12 cellular contexts compared by ENCODE assay signal in the genomic region with DNA sequence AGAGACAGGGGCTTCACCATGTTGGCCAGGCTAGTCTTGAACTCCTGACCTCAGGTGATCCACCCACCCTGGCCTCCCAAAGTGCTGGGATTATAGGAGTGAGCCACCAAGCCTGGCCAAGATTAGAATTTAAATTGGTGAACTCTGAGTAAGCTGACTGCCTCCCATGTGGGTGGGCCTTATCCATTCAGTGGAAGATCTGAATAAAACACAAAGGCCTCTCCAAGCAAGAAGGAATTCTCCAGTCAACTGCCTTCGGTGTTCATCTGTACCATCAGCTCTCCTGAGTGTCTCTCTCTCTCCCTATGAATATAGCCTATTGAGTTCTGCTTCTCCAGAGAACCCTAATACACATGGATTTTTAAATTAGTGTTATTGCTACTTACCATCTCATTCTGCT. TPM values are rescaled to one million over a fixed set of nuclear protein-coding genes. Genes with fewer than 3 reads are reported as not detected.
DNase-seq lines count a peak whose midpoint lies in the region; ATAC-seq and TF ChIP-seq lines count a peak whose summit lies in the region.
"Had no signal": no experiment of that assay in that cellular context is flagged by ENCODE, and none has a peak within 500 bp of the region (broad histone marks: within the 10 kb centered on the region; RNA-seq: fewer than 3 reads in every experiment).

No MANE protein-coding gene starts in this region.

- H3K27ac ChIP-seq in osteoblast (ENCODE audit: low read depth, low read length) = peak overlapping the region; percentile 55
- no peak overlapping the region for H3K27ac ChIP-seq in mesenchymal stem cell (ENCODE audit: low read length, poor library complexity, severe bottlenecking)
- H3K27ac ChIP-seq: C4-2B had no signal

- H4K91ac ChIP-seq in mesenchymal stem cell (ENCODE audit: low read length) = no peak overlapping the region

- H3K36me3 Mint-ChIP-seq in effector memory CD8-positive, alpha-beta T cell (ENCODE audit: insufficient read depth) = peaks cover 33% of the 10 kb centered on the region

- H3K9ac ChIP-seq in NT2/D1 (ENCODE audit: insufficient read length, low read depth) (no peak overlapping the region), mesenchymal stem cell (ENCODE audit: low read length) (no peak overlapping the region)

- H3K18ac ChIP-seq in mesenchymal stem cell (ENCODE audit: low read depth in 1 of 2, low read length in 2 of 2) = no peak overlapping the region

- H3K4me1 ChIP-seq in NT2/D1 (ENCODE audit: insufficient read depth, insufficient read length) (no peaks in the 10 kb centered on the region), osteoblast (ENCODE audit: insufficient read depth, low read length) (peaks cover 21% of the 10 kb centered on the region), mesenchymal stem cell (ENCODE audit: control insufficient read depth, insufficient read depth, low read depth, low read length) (peaks cover 2% of the 10 kb centered on the region)

- no peak overlapping the region for H2BK5ac ChIP-seq in mesenchymal stem cell (ENCODE audit: low read depth, low read length, poor library complexity, severe bottlenecking)

- H2BK15ac ChIP-seq in mesenchymal stem cell (ENCODE audit: low read depth, poor library complexity, severe bottlenecking) = no peak overlapping the region

- 100% methylated on average over 1 of the region's 1 CpG for WGBS in mesenchymal stem cell

- TF ChIP-seq CTCF in osteoblast (IDR thresholded peaks at IDR 0.05; ENCODE audit: extremely low read depth, low read depth, low read length) = no peak

- peaks cover 9% of the 10 kb centered on the region for H3K79me1 ChIP-seq in mesenchymal stem cell (replicated peaks; ENCODE audit: low read length, poor library complexity, severe bottlenecking)

- peaks cover 9% of the 10 kb centered on the region for H3K36me3 ChIP-seq in NT2/D1 (ENCODE audit: insufficient read depth, insufficient read length, low read length)
- H3K36me3 ChIP-seq in osteoblast (ENCODE audit: insufficient read depth, low read length) = no peaks in the 10 kb centered on the region
- H3K36me3 ChIP-seq in mesenchymal stem cell (ENCODE audit: control insufficient read depth in 1 of 2, insufficient read depth in 2 of 2, low read depth in 1 of 2, low read length in 2 of 2) = peaks cover 0 to 15% of the 10 kb centered on the region in 2 experiments

- no peak overlapping the region for H3K4ac ChIP-seq in mesenchymal stem cell (ENCODE audit: low read depth in 1 of 2, low read length in 2 of 2)

- H2BK12ac ChIP-seq in mesenchymal stem cell (ENCODE audit: low read length in 2 of 2) = no peak overlapping the region

- DNase-seq in ELF-1 (ENCODE audit: low read depth, low spot score) (peak; percentile 24), NT2/D1 (ENCODE audit: low read depth, low spot score) (peak; percentile 49), osteoblast (ENCODE audit: insufficient read length, low spot score, missing footprints) (no peak), mesenchymal stem cell (no peak)
- DNase-seq in effector memory CD8-positive, alpha-beta T cell = no peak
- DNase-seq: kidney; NCI-H1417; stimulated activated CD4-positive, alpha-beta T cell treated with anti-CD3 and anti-CD28 coated beads, Interleukin-4, amount 100 ng/mL, for 1 hour had no signal

- peaks cover 74% of the 10 kb centered on the region for H4K20me1 ChIP-seq in osteoblast (ENCODE audit: insufficient read depth, low read length)

- H3K4me3 ChIP-seq in NT2/D1 (ENCODE audit: insufficient read length, low read depth) (no peak overlapping the region), osteoblast (ENCODE audit: insufficient read depth, low read length) (no peak overlapping the region), mesenchymal stem cell (ENCODE audit: insufficient read depth in 1 of 2, low read depth in 1 of 2, low read length in 2 of 2) (no peak overlapping the region)

- H3K4me3 Mint-ChIP-seq in effector memory CD8-positive, alpha-beta T cell = no peak overlapping the region

- H3K27me3 ChIP-seq in NT2/D1 (ENCODE audit: insufficient read depth, insufficient read length) (no peaks in the 10 kb centered on the region), osteoblast (ENCODE audit: insufficient read depth, low read length) (no peaks in the 10 kb centered on the region), mesenchymal stem cell (ENCODE audit: control insufficient read depth in 1 of 2, insufficient read depth in 1 of 2, low read length in 2 of 2) (no peaks in the 10 kb centered on the region)

- no peak overlapping the region for H2AK5ac ChIP-seq in mesenchymal stem cell (ENCODE audit: low read length, severe bottlenecking)

- H3K9me3 ChIP-seq in NT2/D1 (ENCODE audit: insufficient read depth, low read length) = no peaks in the 10 kb centered on the region
- H3K9me3 ChIP-seq in osteoblast (ENCODE audit: low read depth, low read length) = no peaks in the 10 kb centered on the region
- no peaks in the 10 kb centered on the region for H3K9me3 ChIP-seq in mesenchymal stem cell (ENCODE audit: control insufficient read depth, low read length)

- peaks cover 55 to 75% of the 10 kb centered on the region in 2 donors for H3K4me1 Mint-ChIP-seq in effector memory CD8-positive, alpha-beta T cell (ENCODE audit: low read depth in 2 of 2)

- ATAC-seq in effector memory CD8-positive, alpha-beta T cell (replicated peaks) = no peak
- no peak for ATAC-seq in GM19035 (IDR thresholded peaks at IDR 0.05; ENCODE audit: unreplicated experiment)
- no peak for ATAC-seq in GM19351 (IDR thresholded peaks at IDR 0.05; ENCODE audit: unreplicated experiment)
- ATAC-seq: activated CD4-positive, CD25-positive, alpha-beta regulatory T cell treated with anti-CD3 and anti-CD28 coated beads, Interleukin-2, amount 50 U/mL, for 24 hours had no signal

- H3K27me3 Mint-ChIP-seq in effector memory CD8-positive, alpha-beta T cell = no peaks in the 10 kb centered on the region

- no peak overlapping the region for H2AFZ ChIP-seq in osteoblast (ENCODE audit: low read length)
- no peak overlapping the region for H2AFZ ChIP-seq in mesenchymal stem cell (ENCODE audit: low read depth, low read length)

- no peak overlapping the region for H3K23ac ChIP-seq in mesenchymal stem cell (ENCODE audit: low read length in 2 of 2)

- no peak overlapping the region for H4K8ac ChIP-seq in mesenchymal stem cell (ENCODE audit: low read length)

- H3K4me2 ChIP-seq in osteoblast (ENCODE audit: insufficient read depth, low read length) (no peak overlapping the region), mesenchymal stem cell (ENCODE audit: low read length, poor library complexity, severe bottlenecking) (no peak overlapping the region)

- peak overlapping the region; percentile 15 to 77 for H3K27ac Mint-ChIP-seq in effector memory CD8-positive, alpha-beta T cell

- H2BK120ac ChIP-seq in mesenchymal stem cell (ENCODE audit: low read depth, low read length) = no peak overlapping the region

- no peak overlapping the region for H3K14ac ChIP-seq in mesenchymal stem cell (ENCODE audit: low read length in 2 of 2)

- no peaks in the 10 kb centered on the region for H3K9me3 Mint-ChIP-seq in effector memory CD8-positive, alpha-beta T cell

- peaks cover 100% of the 10 kb centered on the region for H3K79me2 ChIP-seq in osteoblast (ENCODE audit: insufficient read depth, low read length)

RNA-seq across cellular contexts. Expression of gene FBXO11, which starts 36.4 kb away (rescaled TPM):
- 56.6 and 57.9 TPM in 2 replicates for total RNA-seq in osteoblast
- polyA plus RNA-seq in mesenchymal stem cell (2013, experiment 1 of 2) = 31.4 TPM
- polyA plus RNA-seq in mesenchymal stem cell (2013, experiment 2 of 2) = 33.3 TPM

Comparison
In these comparisons a context has a peak if more than half of its experiments do, and no peak if none do; other contexts are left out.
1. DNase-seq: peak in ELF-1 (single experiment) and NT2/D1 (single experiment); none in effector memory CD8-positive, alpha-beta T cell (0 of 3), osteoblast (single experiment) and mesenchymal stem cell (single experiment).